ENCODE assay signal across 9 cellular contexts in the genomic region with DNA sequence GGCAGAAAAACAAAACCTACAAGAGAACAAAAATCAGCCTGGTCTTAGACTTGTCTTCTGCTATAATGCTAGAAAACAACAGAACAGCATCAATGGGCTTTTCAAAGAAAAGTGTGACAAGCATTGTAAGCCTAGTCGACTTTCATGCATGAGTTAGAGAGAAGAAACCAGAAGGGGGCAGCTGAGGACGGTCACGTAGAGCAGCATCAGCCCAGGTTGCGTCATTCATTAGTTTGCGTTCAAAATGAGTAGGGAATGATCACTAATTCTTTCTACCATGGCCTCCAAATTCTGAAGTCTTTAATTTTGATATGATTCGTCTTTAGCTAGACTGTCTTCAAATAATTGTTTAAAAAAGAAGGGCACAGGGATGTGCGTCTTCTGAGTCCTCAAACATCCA. TPM values are rescaled to one million over a fixed set of nuclear protein-coding genes. Genes with fewer than 3 reads are reported as not detected.
DNase-seq lines count a peak whose midpoint lies in the region; ATAC-seq, FAIRE-seq and TF ChIP-seq lines count a peak whose summit lies in the region.
"Had no signal": no experiment of that assay in that cellular context is flagged by ENCODE, and none has a peak within 500 bp of the region (broad histone marks: within the 10 kb centered on the region; RNA-seq: fewer than 3 reads in every experiment).

No MANE protein-coding gene starts in this region.

- H3K27ac ChIP-seq in HUES48 (ENCODE audit: low read depth, low read length) (peak overlapping the region; percentile 37), aorta (ENCODE audit: low read depth in 1 of 2, low read length in 2 of 2) (no peak overlapping the region)
- H3K27ac ChIP-seq: ascending aorta had no signal

- TF ChIP-seq CTCF in kidney epithelial cell (IDR thresholded peaks at IDR 0.05; ENCODE audit: insufficient read depth, low read length, poor library complexity, severe bottlenecking) (peak; percentile 45), lower leg skin (IDR thresholded peaks at IDR 0.05) (no peak)

- DNase-seq in DMS 273 treated with DMSO at 0.1 percent for 48 hours (lab: John Stamatoyannopoulos, UW) = peak; percentile 13
- DNase-seq in kidney epithelial cell (ENCODE audit: low read depth) = peak; percentile 12
- no peak for DNase-seq in aorta
- DNase-seq in lower leg skin (ENCODE audit: low spot score in 2 of 2) = no peak
- DNase-seq in activated T-cell treated with anti-CD3 and anti-CD28 coated beads, Interleukin-2, amount 50 U/mL, for 48 hours = no peak

- TF ChIP-seq POLR2A in lower leg skin (IDR thresholded peaks at IDR 0.05) = no peak

- H3K9ac ChIP-seq in HUES48 (ENCODE audit: low read depth, low read length) = peak overlapping the region; percentile 50; the same call in 1 of the 2 replicates

- WGBS in aorta, 2 donors = 61 to 73% methylated on average over 7 of the region's 7 CpGs
- 53 to 75% methylated on average over 7 of the region's 7 CpGs for WGBS in lower leg skin, 2 donors

- H3K9me3 ChIP-seq in HUES48 (ENCODE audit: control insufficient read depth, insufficient read depth, low read length) = no peaks in the 10 kb centered on the region
- H3K9me3 ChIP-seq in aorta (ENCODE audit: control insufficient read depth, low read length) = no peaks in the 10 kb centered on the region
- H3K9me3 ChIP-seq: ascending aorta had no signal

- H3K27me3 ChIP-seq in HUES48 (ENCODE audit: control insufficient read depth, insufficient read depth, low read length) (0 out of 2 replicates have a peak, but pooled peaks cover 3% of the 10 kb centered on the region), kidney epithelial cell (ENCODE audit: control insufficient read depth, insufficient read depth, low read length) (no peaks in the 10 kb centered on the region), aorta (ENCODE audit: control insufficient read depth in 1 of 2, insufficient read depth in 2 of 2, low read length in 1 of 2) (no peaks in the 10 kb centered on the region)
- H3K27me3 ChIP-seq: ascending aorta had no signal

- intact Hi-C loops in aorta (cut with DNase I) (no loop called here), lower leg skin (cut with DNase I; ENCODE audit: low total_unique reads) (no loop called here)

- H3K4me1 ChIP-seq in HUES48 (ENCODE audit: control insufficient read depth, insufficient read depth, low read length) (peaks cover 36% of the 10 kb centered on the region), aorta (ENCODE audit: control insufficient read depth in 1 of 2, insufficient read depth in 2 of 2, low read length in 2 of 2) (no peaks in the 10 kb centered on the region)
- H3K4me1 ChIP-seq: ascending aorta had no signal

- H3K4me3 ChIP-seq in HUES48 (ENCODE audit: low read depth, low read length) (no peak overlapping the region), kidney epithelial cell (ENCODE audit: low read depth, low read length) (no peak overlapping the region), aorta (ENCODE audit: low read length in 2 of 2) (no peak overlapping the region), lower leg skin (ENCODE audit: low read depth, poor library complexity, severe bottlenecking) (no peak overlapping the region)
- H3K4me3 ChIP-seq: ascending aorta had no signal

- peak; percentile 28 for FAIRE-seq in TTC549 (lab: Jason Lieb, UNC)

- ATAC-seq in aorta (ENCODE audit: low FRiP score) (no peak), HG03039 (IDR thresholded peaks at IDR 0.05; ENCODE audit: unreplicated experiment) (no peak)

- no peaks in the 10 kb centered on the region for H3K36me3 ChIP-seq in HUES48 (ENCODE audit: control insufficient read depth, insufficient read depth, low read length)
- no peaks in the 10 kb centered on the region for H3K36me3 ChIP-seq in kidney epithelial cell (ENCODE audit: control insufficient read depth, insufficient read depth, low read length)
- H3K36me3 ChIP-seq in aorta (ENCODE audit: control insufficient read depth in 1 of 2, insufficient read depth in 2 of 2, low read length in 1 of 2) = no peaks in the 10 kb centered on the region

RNA-seq across cellular contexts. Expression of a gene that starts 4.7 kb away (rescaled TPM):
- total RNA-seq in kidney epithelial cell = 22.1 and 26.4 TPM in 2 replicates
- 10 to 100 TPM; 24.1 to 25.1 TPM for total RNA-seq in aorta
- polyA plus RNA-seq in aorta = 10 to 100 TPM; 45.4 to 53.6 TPM
- total RNA-seq in lower leg skin = 10 to 100 TPM; 24.1 to 36.1 (median 27.6) TPM

RNA-seq across cellular contexts. Expression of a gene that starts 27.6 kb away (rescaled TPM):
- total RNA-seq in kidney epithelial cell (not detected in 2 replicates), aorta (1 to 10 TPM; 1.3 to 1.4 TPM), lower leg skin (under 1 TPM in 2 of 4 donors, not detected in 2; 0.16 to 0.63 TPM)
- polyA plus RNA-seq in aorta = not detected
- total RNA-seq: ascending aorta had no signal

Comparison
In these comparisons a context has a peak if more than half of its experiments do, and no peak if none do; other contexts are left out.
1. DNase-seq: peak in DMS 273 treated with DMSO at 0.1 percent for 48 hours (single experiment) and kidney epithelial cell (single experiment); none in aorta (0 of 2), lower leg skin (0 of 2) and activated T-cell treated with anti-CD3 and anti-CD28 coated beads, Interleukin-2, amount 50 U/mL, for 48 hours (0 of 2).